Comparison of ENCODE assay signal across 10 cellular contexts in genomic region chr6:150169609-150170008, GRCh38. TPM values are rescaled to one million over a fixed set of nuclear protein-coding genes. Genes with fewer than 3 reads are reported as not detected.
DNase-seq lines count a peak whose midpoint lies in the region; ATAC-seq lines count a peak whose summit lies in the region.
"Had no signal": no experiment of that assay in that cellular context is flagged by ENCODE, and none has a peak within 500 bp of the region (broad histone marks: within the 10 kb centered on the region; RNA-seq: fewer than 3 reads in every experiment).

No MANE protein-coding gene starts in this region.

- intact Hi-C loops in activated T-helper 1 cell treated with anti-CD3 and anti-CD28 coated beads, Interleukin-12 subunit alpha, Interleukin-12 subunit beta, Interleukin-2, Interleukin-4 antibody, amounts not matched to agents 30 ng/mL and 10 ng/mL and 1 ng/mL, durations not matched to agents 14 hours and 24 hours and 36 hours (cut with micrococcal nuclease) = loop anchor here (1.0 kb wide), 1 partner anchor 73 kb away; no protein-coding TSS in a partner anchor

- no peak overlapping the region for H3K4me3 Mint-ChIP-seq in activated T-helper 1 cell treated with anti-CD3 and anti-CD28 coated beads, Interleukin-12 subunit alpha, Interleukin-12 subunit beta, Interleukin-2, Interleukin-4 antibody, amounts not matched to agents 30 ng/mL and 10 ng/mL and 1 ng/mL, durations not matched to agents 14 hours and 24 hours and 36 hours
- H3K4me3 Mint-ChIP-seq in naive thymus-derived CD8-positive, alpha-beta T cell = no peak overlapping the region

- H3K36me3 Mint-ChIP-seq in activated T-helper 1 cell treated with anti-CD3 and anti-CD28 coated beads, Interleukin-12 subunit alpha, Interleukin-12 subunit beta, Interleukin-2, Interleukin-4 antibody, amounts not matched to agents 30 ng/mL and 10 ng/mL and 1 ng/mL, durations not matched to agents 14 hours and 24 hours and 36 hours (ENCODE audit: low read depth) = no peaks in the 10 kb centered on the region
- no peaks in the 10 kb centered on the region for H3K36me3 Mint-ChIP-seq in naive thymus-derived CD8-positive, alpha-beta T cell

- H3K27ac Mint-ChIP-seq in activated T-helper 1 cell treated with anti-CD3 and anti-CD28 coated beads, Interleukin-12 subunit alpha, Interleukin-12 subunit beta, Interleukin-2, Interleukin-4 antibody, amounts not matched to agents 30 ng/mL and 10 ng/mL and 1 ng/mL, durations not matched to agents 14 hours and 24 hours and 36 hours = peak overlapping the region; percentile 13
- no peak overlapping the region for H3K27ac Mint-ChIP-seq in naive thymus-derived CD8-positive, alpha-beta T cell

- POLR2A ChIA-PET in naive thymus-derived CD8-positive, alpha-beta T cell (lab: Charles Lee) = no interaction called here

- peaks cover 12% of the 10 kb centered on the region for H3K27me3 Mint-ChIP-seq in activated T-helper 1 cell treated with anti-CD3 and anti-CD28 coated beads, Interleukin-12 subunit alpha, Interleukin-12 subunit beta, Interleukin-2, Interleukin-4 antibody, amounts not matched to agents 30 ng/mL and 10 ng/mL and 1 ng/mL, durations not matched to agents 14 hours and 24 hours and 36 hours (ENCODE audit: insufficient read depth)
- peaks cover 2 to 19% (median 11%) of the 10 kb centered on the region in 5 donors for H3K27me3 Mint-ChIP-seq in naive thymus-derived CD8-positive, alpha-beta T cell

- DNase-seq in AG08396 (ENCODE audit: low spot score) (peak; percentile 37), HCEC 1CT (peak; percentile 15), islet precursor cell (peak; percentile 2), NCI-H2196 (lab: John Stamatoyannopoulos, UW; ENCODE audit: unreplicated experiment) (no peak), NK-92 (lab: John Stamatoyannopoulos, UW; ENCODE audit: unreplicated experiment) (no peak), COR-L47 (lab: John Stamatoyannopoulos, UW) (no peak)
- DNase-seq in activated T-helper 1 cell treated with anti-CD3 and anti-CD28 coated beads, Interleukin-12 subunit alpha, Interleukin-12 subunit beta, Interleukin-2, Interleukin-4 antibody, amounts not matched to agents 30 ng/mL and 10 ng/mL and 1 ng/mL, durations not matched to agents 14 hours and 24 hours and 36 hours (ENCODE audit: low spot score) = no peak
- no peak for DNase-seq in naive thymus-derived CD8-positive, alpha-beta T cell
- DNase-seq: NCI-H2081 had no signal

- no peak for ATAC-seq in naive thymus-derived CD8-positive, alpha-beta T cell
- ATAC-seq: SK-N-SH treated with all-trans-retinoic acid at 6 μM for 48 hours had no signal

- H3K9me3 Mint-ChIP-seq in activated T-helper 1 cell treated with anti-CD3 and anti-CD28 coated beads, Interleukin-12 subunit alpha, Interleukin-12 subunit beta, Interleukin-2, Interleukin-4 antibody, amounts not matched to agents 30 ng/mL and 10 ng/mL and 1 ng/mL, durations not matched to agents 14 hours and 24 hours and 36 hours = no peaks in the 10 kb centered on the region
- peaks cover 0 to 2% (median 0%) of the 10 kb centered on the region in 9 donors for H3K9me3 Mint-ChIP-seq in naive thymus-derived CD8-positive, alpha-beta T cell

- peaks cover 9% of the 10 kb centered on the region for H3K4me1 Mint-ChIP-seq in activated T-helper 1 cell treated with anti-CD3 and anti-CD28 coated beads, Interleukin-12 subunit alpha, Interleukin-12 subunit beta, Interleukin-2, Interleukin-4 antibody, amounts not matched to agents 30 ng/mL and 10 ng/mL and 1 ng/mL, durations not matched to agents 14 hours and 24 hours and 36 hours (ENCODE audit: low read depth)
- peaks cover 0 to 10% (median 0%) of the 10 kb centered on the region in 4 donors for H3K4me1 Mint-ChIP-seq in naive thymus-derived CD8-positive, alpha-beta T cell

RNA-seq across cellular contexts. Expression of gene PPP1R14C, which starts 26.8 kb away (rescaled TPM):
- total RNA-seq in activated T-helper 1 cell treated with anti-CD3 and anti-CD28 coated beads, Interleukin-12 subunit alpha, Interleukin-12 subunit beta, Interleukin-2, Interleukin-4 antibody, amounts not matched to agents 30 ng/mL and 10 ng/mL and 1 ng/mL, durations not matched to agents 14 hours and 24 hours and 36 hours = not detected in 2 replicates
- not detected for total RNA-seq in naive thymus-derived CD8-positive, alpha-beta T cell
- under 1 TPM in 1 of 3 donors, not detected in 2; 0.24 TPM for polyA plus RNA-seq in naive thymus-derived CD8-positive, alpha-beta T cell

Comparison
In these comparisons a context has a peak if more than half of its experiments do, and no peak if none do; other contexts are left out.
1. DNase-seq: peak in AG08396 (single experiment), HCEC 1CT (single experiment) and islet precursor cell (single experiment); none in activated T-helper 1 cell treated with anti-CD3 and anti-CD28 coated beads, Interleukin-12 subunit alpha, Interleukin-12 subunit beta, Interleukin-2, Interleukin-4 antibody, amounts not matched to agents 30 ng/mL and 10 ng/mL and 1 ng/mL, durations not matched to agents 14 hours and 24 hours and 36 hours (single experiment), NCI-H2196 (single experiment), NK-92 (single experiment), COR-L47 (single experiment) and naive thymus-derived CD8-positive, alpha-beta T cell (0 of 10).